18 cellular contexts compared by ENCODE assay signal in the genomic region with DNA sequence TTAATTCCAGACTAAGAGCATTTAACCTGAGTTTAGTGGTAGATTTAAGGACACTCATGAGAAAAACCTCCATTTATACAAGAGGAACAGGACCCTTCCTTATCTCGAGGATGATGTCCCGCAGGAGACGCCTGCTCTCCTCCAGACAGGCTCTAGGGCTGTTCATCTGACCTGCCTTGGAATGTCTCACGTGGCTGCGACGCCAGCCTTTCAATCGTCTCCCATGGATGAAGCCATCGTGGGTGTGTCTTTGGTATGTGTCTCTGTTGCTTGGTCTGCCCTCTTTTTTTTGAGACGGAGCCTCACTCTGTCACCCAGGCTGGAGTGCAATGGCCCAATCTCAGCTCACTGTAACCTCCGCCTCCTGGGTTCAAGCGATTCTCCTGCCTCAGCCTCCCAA. TPM values are rescaled to one million over a fixed set of nuclear protein-coding genes. Genes with fewer than 3 reads are reported as not detected.
A peak's percentile ranks its signal among the peaks of the same experiment; 100 is the strongest.
DNase-seq lines count a peak whose midpoint lies in the region; FAIRE-seq lines count a peak whose summit lies in the region.
"Had no signal": no experiment of that assay in that cellular context is flagged by ENCODE, and none has a peak within 500 bp of the region (broad histone marks: within the 10 kb centered on the region; RNA-seq: fewer than 3 reads in every experiment).

No MANE protein-coding gene starts in this region.

- no peaks in the 10 kb centered on the region for H3K36me3 ChIP-seq in H7 (replicated peaks; ENCODE audit: control insufficient read depth, insufficient read depth, low read length)
- H3K36me3 ChIP-seq: BE2C had no signal

- peak; percentile 34 for DNase-seq in D341Med (ENCODE audit: low spot score)
- DNase-seq in H7 = peak; percentile 35
- DNase-seq in islet precursor cell = peak; percentile 70
- no peak for DNase-seq in HTR-8/SVneo (ENCODE audit: insufficient read length, low spot score)
- no peak for DNase-seq in NCI-H1105 (lab: John Stamatoyannopoulos, UW)
- DNase-seq in NCI-H1694 treated with DMSO at 0.1 percent for 48 hours (lab: John Stamatoyannopoulos, UW) = no peak
- DNase-seq: ACHN; BE2C; C1 segment of cervical spinal cord; Caco-2; CD4-positive, CD25-positive, alpha-beta regulatory T cell; CD8-positive, alpha-beta memory T cell; DMS153; DMS79; GF-D8; GOT3; H9; KG1 had no signal

- FAIRE-seq in HTR-8/SVneo (lab: Jason Lieb, UNC) = no peak

- H3K27me3 ChIP-seq in H7 (ENCODE audit: control insufficient read depth, insufficient read depth, low read length) = peaks cover 15% of the 10 kb centered on the region

- no peak overlapping the region for H3K4me3 ChIP-seq in H7 (ENCODE audit: insufficient read depth, low read depth, low read length)

RNA-seq across cellular contexts. Expression of a gene that starts 16.5 kb away (rescaled TPM):
- 13.0 and 15.0 TPM in 2 replicates for total RNA-seq in H7 (2014; rRNA removed; shearing (Covaris generic))

RNA-seq across cellular contexts. Expression of a gene that starts 26.8 kb away (rescaled TPM):
- total RNA-seq in H7 (2014; rRNA removed; shearing (Covaris generic)) = 14.9 and 19.5 TPM in 2 replicates

Comparison
In these comparisons a context has a peak if more than half of its experiments do, and no peak if none do; other contexts are left out.
1. DNase-seq: peak in D341Med (single experiment), H7 (single experiment) and islet precursor cell (single experiment); none in HTR-8/SVneo (single experiment), NCI-H1105 (single experiment) and NCI-H1694 treated with DMSO at 0.1 percent for 48 hours (single experiment).